In genomic region chr22:47928626-47929025, GRCh38 we compare ENCODE assay signal across 18 cellular contexts.
DNase-seq lines count a peak whose midpoint lies in the region; ATAC-seq and TF ChIP-seq lines count a peak whose summit lies in the region.
"Had no signal": no experiment of that assay in that cellular context is flagged by ENCODE, and none has a peak within 500 bp of the region (broad histone marks: within the 10 kb centered on the region; RNA-seq: fewer than 3 reads in every experiment).

No MANE protein-coding gene starts in this region.

- ATAC-seq in naive B cell (ENCODE audit: low read depth in 2 of 2) (peak in 1 of 2 donors; percentile 69), HG02610 (IDR thresholded peaks at IDR 0.05; ENCODE audit: unreplicated experiment) (no peak)

- no CpG with 5 or more reads among the region's 4 CpGs for WGBS in trophoblast cell (ENCODE audit: extremely low coverage, insufficient coverage, insufficient read length)

- H3K4me3 ChIP-seq in Karpas-422 (ENCODE audit: low read length) (peak overlapping the region; percentile 24; the same call in 1 of the 2 replicates), SU-DHL-6 (ENCODE audit: insufficient read depth, low read length, poor library complexity, severe bottlenecking) (peak overlapping the region; percentile 12), trophoblast cell (ENCODE audit: low read depth, low read length) (no peak overlapping the region)

- no peak overlapping the region for H3K14ac ChIP-seq in trophoblast cell (ENCODE audit: low read length)

- H2BK120ac ChIP-seq in trophoblast cell (ENCODE audit: insufficient read depth, low read length, poor library complexity) = no peak overlapping the region

- H3K23ac ChIP-seq in trophoblast cell (ENCODE audit: low read length) = no peak overlapping the region

- H3K27ac Mint-ChIP-seq in naive B cell = peak overlapping the region in 3 of 6 donors; percentile 32 to 92 (median 57)

- H3K4ac ChIP-seq in trophoblast cell (ENCODE audit: low read depth, low read length) = no peak overlapping the region

- H3K4me1 Mint-ChIP-seq in naive B cell = peaks cover 11 to 50% (median 20%) of the 10 kb centered on the region in 3 donors

- 0 out of 2 replicates have a peak overlapping the region, but pooled peaks have one; percentile 40 for H2AFZ ChIP-seq in Karpas-422 (ENCODE audit: low read length)
- peak overlapping the region; percentile 30 for H2AFZ ChIP-seq in SU-DHL-6 (ENCODE audit: low read depth, low read length, severe bottlenecking)
- H2AFZ ChIP-seq in trophoblast cell (ENCODE audit: insufficient read depth, low read length, poor library complexity) = no peak overlapping the region

- peaks cover 20% of the 10 kb centered on the region for H3K4me1 ChIP-seq in Karpas-422 (ENCODE audit: low read length)
- H3K4me1 ChIP-seq in trophoblast cell (ENCODE audit: control insufficient read depth in 1 of 2, insufficient read depth in 2 of 2, low read length in 2 of 2) = no peaks in the 10 kb centered on the region

- H3K27me3 ChIP-seq in Karpas-422 (ENCODE audit: low read length) = peaks cover 4% of the 10 kb centered on the region; the same call in 1 of the 2 replicates
- no peaks in the 10 kb centered on the region for H3K27me3 ChIP-seq in SU-DHL-6 (ENCODE audit: low read length)
- no peaks in the 10 kb centered on the region for H3K27me3 ChIP-seq in trophoblast cell (ENCODE audit: insufficient read depth, low read length)

- H2AK5ac ChIP-seq in trophoblast cell (ENCODE audit: low read length) = no peak overlapping the region

- H3F3A ChIP-seq in SU-DHL-6 (ENCODE audit: insufficient read depth) = peaks cover 10% of the 10 kb centered on the region; the same call in 1 of the 2 replicates

- H3K9me3 ChIP-seq in Karpas-422 (ENCODE audit: low read length) (no peaks in the 10 kb centered on the region), SU-DHL-6 (ENCODE audit: insufficient read depth, low read length) (no peaks in the 10 kb centered on the region), trophoblast cell (ENCODE audit: insufficient read depth, low read depth, low read length) (peaks cover 41% of the 10 kb centered on the region)

- no peaks in the 10 kb centered on the region for H3K9me2 ChIP-seq in Karpas-422 (replicated peaks; ENCODE audit: insufficient read depth, low read length)
- H3K9me2 ChIP-seq in SU-DHL-6 (replicated peaks; ENCODE audit: insufficient read depth, low read length) = no peaks in the 10 kb centered on the region

- H3K27ac ChIP-seq in Karpas-422 (ENCODE audit: low read length) (peak overlapping the region; percentile 49), SU-DHL-6 (ENCODE audit: low read depth, low read length) (peak overlapping the region; percentile 84), trophoblast cell (ENCODE audit: low read depth, low read length) (no peak overlapping the region)
- H3K27ac ChIP-seq: RWPE1 had no signal

- H3K36me3 Mint-ChIP-seq in naive B cell = peaks cover 3 to 10% of the 10 kb centered on the region in 2 donors

- H3K27me3 Mint-ChIP-seq in naive B cell = peaks cover 6 to 27% (median 14%) of the 10 kb centered on the region in 3 donors

- H2BK5ac ChIP-seq in trophoblast cell (ENCODE audit: low read depth, low read length, poor library complexity) = no peak overlapping the region

- H4K20me1 ChIP-seq in Karpas-422 (ENCODE audit: insufficient read depth, low read depth, low read length) = no peaks in the 10 kb centered on the region
- no peaks in the 10 kb centered on the region for H4K20me1 ChIP-seq in SU-DHL-6 (ENCODE audit: low read depth, low read length)

- H3K9ac ChIP-seq in Karpas-422 (ENCODE audit: low read length) (peak overlapping the region; percentile 10; the same call in 1 of the 2 replicates), SU-DHL-6 (ENCODE audit: low read length) (peak overlapping the region; percentile 30), trophoblast cell (ENCODE audit: low read length) (no peak overlapping the region)

- H3K9me3 Mint-ChIP-seq in naive B cell = peaks cover 4 to 13% (median 8%) of the 10 kb centered on the region in 7 donors

- no peak for TF ChIP-seq CTCF in SU-DHL-6 (IDR thresholded peaks at IDR 0.05; ENCODE audit: insufficient read depth, low read length, poor library complexity, severe bottlenecking)

- H3K36me3 ChIP-seq in Karpas-422 (ENCODE audit: insufficient read depth, low read length) = no peaks in the 10 kb centered on the region
- no peaks in the 10 kb centered on the region for H3K36me3 ChIP-seq in SU-DHL-6 (ENCODE audit: low read length)
- H3K36me3 ChIP-seq in trophoblast cell (ENCODE audit: control insufficient read depth in 1 of 2, insufficient read depth in 2 of 2, low read length in 2 of 2) = no peaks in the 10 kb centered on the region

- H3K79me1 ChIP-seq in trophoblast cell (ENCODE audit: low read length) = no peaks in the 10 kb centered on the region

- peak overlapping the region in 3 of 8 donors; percentile 35 to 63 (median 43) for H3K4me3 Mint-ChIP-seq in naive B cell

- H3K18ac ChIP-seq in trophoblast cell (ENCODE audit: low read length) = no peak overlapping the region

- H2BK12ac ChIP-seq in trophoblast cell (ENCODE audit: low read length) = no peak overlapping the region

- H3K79me2 ChIP-seq in Karpas-422 (ENCODE audit: low read length) (no peaks in the 10 kb centered on the region), SU-DHL-6 (ENCODE audit: insufficient read depth, low read length) (no peaks in the 10 kb centered on the region), trophoblast cell (ENCODE audit: control insufficient read depth, insufficient read depth, low read length, poor library complexity) (no peaks in the 10 kb centered on the region)

- DNase-seq in Karpas-422 = no peak
- peak; percentile 26 for DNase-seq in naive B cell
- no peak for DNase-seq in NCI-H187 (lab: John Stamatoyannopoulos, UW)
- no peak for DNase-seq in AML-193 (lab: John Stamatoyannopoulos, UW)
- DNase-seq in trophoblast cell = no peak
- DNase-seq: C1 segment of cervical spinal cord, DMS 273 treated with DMSO at 0.1 percent for 48 hours, GF-D8, GOT3, KBM-7, NCI-H1092, NCI-H446, NCI-H69, OCI-M1, SW 1271 had no signal

- H4K8ac ChIP-seq in trophoblast cell (ENCODE audit: low read depth, low read length) = no peak overlapping the region

- no peak overlapping the region for H4K12ac ChIP-seq in trophoblast cell (ENCODE audit: low read depth, low read length)

- H3K4me2 ChIP-seq in Karpas-422 (ENCODE audit: low read depth, low read length, poor library complexity, severe bottlenecking) = peak overlapping the region; percentile 57
- H3K4me2 ChIP-seq in SU-DHL-6 (ENCODE audit: low read depth, low read length, poor library complexity, severe bottlenecking) = peak overlapping the region; percentile 59
- no peak overlapping the region for H3K4me2 ChIP-seq in trophoblast cell (ENCODE audit: low read length)

- no peak overlapping the region for H4K91ac ChIP-seq in trophoblast cell (ENCODE audit: low read depth, low read length)
